In the genomic region with DNA sequence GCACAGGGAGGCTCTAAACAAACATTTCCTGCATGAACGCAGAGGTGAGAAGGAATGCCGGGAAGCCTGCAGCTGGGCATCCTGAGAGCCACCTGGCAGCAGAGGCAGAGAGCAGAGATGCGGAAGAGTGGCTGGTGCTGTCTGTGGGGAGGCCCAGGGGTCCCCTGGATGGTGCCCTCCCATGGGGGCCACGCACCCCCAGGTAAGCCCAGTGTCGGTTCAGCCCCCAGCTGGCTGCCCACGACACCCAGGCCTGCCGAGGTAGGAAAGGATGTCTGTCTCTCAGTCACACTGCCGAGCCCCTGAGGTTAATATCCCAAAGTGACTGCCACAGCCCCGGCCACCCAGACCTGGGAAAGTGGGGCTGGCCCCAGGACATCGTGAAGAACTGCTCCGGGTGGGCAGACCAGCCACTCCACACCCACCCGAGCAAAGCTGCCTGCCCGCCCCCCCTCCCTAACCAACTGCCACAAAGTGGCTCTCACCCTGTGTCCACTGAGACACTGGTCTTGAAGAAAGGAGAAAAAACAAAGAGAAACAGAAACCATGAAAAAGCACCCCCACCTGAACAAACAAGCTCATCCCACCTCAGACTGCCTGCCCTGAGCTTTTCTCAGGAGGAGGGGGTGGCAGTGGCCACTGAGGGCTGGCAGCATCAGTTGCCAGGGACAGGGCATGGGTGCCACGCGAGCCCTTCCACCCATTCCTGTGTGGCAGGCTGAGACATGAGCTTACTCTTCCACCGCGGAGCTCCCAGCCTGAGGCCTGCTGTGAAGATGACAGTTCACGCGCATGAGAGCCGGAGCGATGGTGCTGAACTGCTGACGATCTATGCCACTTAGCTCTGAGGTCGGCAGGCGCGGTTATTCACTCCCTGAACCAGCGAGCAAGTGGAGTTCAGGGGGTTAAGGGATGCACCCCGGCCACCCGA, we compare ENCODE assay signal across 1 cellular context.
TF ChIP-seq lines count a peak whose summit lies in the region.

No MANE protein-coding gene starts in this region.

TF ChIP-seq in SK-N-SH, 30 proteins besides CTCF, POLR2A, EP300 and RAD21 (continued from another document):
- TF ChIP-seq MEF2A (IDR thresholded peaks at IDR 0.05; ENCODE audit: borderline replicate concordance, low read depth) = no peak
- TF ChIP-seq, protein P1, sequence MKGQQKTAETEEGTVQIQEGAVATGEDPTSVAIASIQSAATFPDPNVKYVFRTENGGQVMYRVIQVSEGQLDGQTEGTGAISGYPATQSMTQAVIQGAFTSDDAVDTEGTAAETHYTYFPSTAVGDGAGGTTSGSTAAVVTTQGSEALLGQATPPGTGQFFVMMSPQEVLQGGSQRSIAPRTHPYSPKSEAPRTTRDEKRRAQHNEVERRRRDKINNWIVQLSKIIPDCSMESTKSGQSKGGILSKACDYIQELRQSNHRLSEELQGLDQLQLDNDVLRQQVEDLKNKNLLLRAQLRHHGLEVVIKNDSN (IDR thresholded peaks at IDR 0.05; ENCODE audit: borderline replicate concordance, low read depth) = no peak
- no peak for TF ChIP-seq TCF12 (IDR thresholded peaks at IDR 0.05)
- TF ChIP-seq TEAD4 (IDR thresholded peaks at IDR 0.05; ENCODE audit: borderline replicate concordance, insufficient read depth) = no peak
